Comparison of ENCODE assay signal across 15 cellular contexts in the genomic region with DNA sequence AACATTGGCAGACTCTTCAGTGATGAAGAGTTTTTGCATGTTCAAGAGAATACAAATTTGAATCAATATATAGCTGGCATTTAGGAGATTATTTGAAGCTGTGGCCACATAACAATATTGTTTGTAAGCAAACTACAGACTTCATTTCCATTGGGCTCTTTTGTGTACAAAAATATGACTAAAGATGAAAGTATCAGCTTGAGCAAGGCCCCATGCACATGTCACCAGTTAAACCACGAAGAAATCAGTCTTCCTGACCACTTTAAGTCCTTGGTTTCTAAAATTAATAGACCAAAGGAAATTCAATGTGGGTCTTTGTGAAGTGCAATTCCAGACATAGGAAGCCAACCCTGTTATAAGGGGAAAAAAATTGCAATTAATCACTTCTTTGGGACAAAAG.
"Had no signal": no experiment of that assay in that cellular context is flagged by ENCODE, and none has a peak within 500 bp of the region (broad histone marks: within the 10 kb centered on the region; RNA-seq: fewer than 3 reads in every experiment).

No MANE protein-coding gene starts in this region.

- H3K9me3 ChIP-seq: right atrium auricular region, tibial nerve, vagina had no signal

- DNase-seq: activated effector memory CD4-positive, alpha-beta T cell treated with Interleukin-2 at 50 U/mL for 16 hours; activated T-cell treated with anti-CD3 and anti-CD28 coated beads, Interleukin-2, amount 50 U/mL, for 24 hours; brain microvascular endothelial cell; cerebellar nuclear complex; effector memory CD8-positive, alpha-beta T cell; hypothalamus; naive thymus-derived CD8-positive, alpha-beta T cell; small intestine had no signal

- H3K27ac ChIP-seq: brain microvascular endothelial cell, epithelial cell of prostate, right atrium auricular region, tibial nerve, vagina had no signal

- H3K36me3 ChIP-seq: brain microvascular endothelial cell, right atrium auricular region, tibial nerve, vagina had no signal

- H3K4me3 ChIP-seq: lung, right atrium auricular region, tibial nerve, vagina had no signal

- H3K27me3 ChIP-seq: brain microvascular endothelial cell, right atrium auricular region, tibial nerve, vagina had no signal

- FAIRE-seq: small intestine, TTC549 had no signal

- H3K4me1 ChIP-seq: right atrium auricular region, tibial nerve, vagina had no signal

- ATAC-seq: activated naive CD4-positive, alpha-beta T cell treated with anti-CD3 and anti-CD28 coated beads, Interleukin-2, amount 50 U/mL, for 72 hours; effector memory CD8-positive, alpha-beta T cell; naive thymus-derived CD8-positive, alpha-beta T cell had no signal
